Comparison of ENCODE assay signal across 9 cellular contexts in the genomic region with DNA sequence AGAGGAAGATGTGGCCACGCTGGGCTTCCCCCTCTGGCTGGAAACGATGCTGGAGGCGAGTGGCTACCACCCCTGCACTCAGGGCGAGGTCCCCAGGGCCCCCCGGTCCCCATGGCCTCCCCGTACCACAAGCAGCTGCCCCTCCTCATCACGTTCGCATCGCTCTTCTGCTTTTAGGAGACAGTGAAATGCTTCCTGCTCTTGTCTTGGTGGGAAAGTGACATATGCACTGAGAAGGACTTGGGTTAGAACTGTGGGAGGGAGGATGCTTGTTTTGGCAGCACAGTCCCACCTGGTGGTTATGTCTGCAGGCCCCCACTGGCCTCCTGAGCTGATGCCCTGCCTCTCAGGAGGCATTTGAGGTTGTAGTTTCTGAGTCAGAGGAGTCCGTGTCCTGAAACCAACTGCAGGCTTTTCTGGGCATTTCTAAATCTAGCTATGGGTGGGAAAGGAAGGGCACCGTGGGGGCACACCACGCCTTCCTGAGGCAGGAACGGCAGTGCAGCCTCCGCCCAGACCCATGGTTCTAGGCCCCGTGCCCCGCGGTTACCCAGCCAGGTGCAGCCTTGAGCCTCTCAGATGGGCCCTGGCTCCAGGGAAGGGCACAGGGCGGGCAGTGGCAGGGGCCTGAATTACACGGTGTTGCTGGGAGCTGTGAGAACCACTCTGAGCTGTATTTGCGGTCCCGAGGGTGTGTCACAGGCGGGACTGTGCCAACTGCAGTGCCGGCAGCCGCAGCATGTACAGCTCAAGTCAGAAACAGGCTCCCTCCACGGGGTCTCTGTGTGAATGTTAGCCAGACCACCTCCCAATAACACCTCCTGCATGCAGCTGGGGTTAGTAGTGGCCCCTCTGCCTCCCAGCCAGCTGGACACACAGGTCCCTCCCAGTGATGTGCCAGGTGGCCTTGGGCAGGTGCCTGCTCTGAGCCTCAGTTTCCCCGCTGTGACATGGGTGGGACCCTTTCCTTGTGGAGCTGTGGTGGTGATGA.
DNase-seq lines count a peak whose midpoint lies in the region; ATAC-seq, FAIRE-seq and TF ChIP-seq lines count a peak whose summit lies in the region.
"Had no signal": no experiment of that assay in that cellular context is flagged by ENCODE, and none has a peak within 500 bp of the region (broad histone marks: within the 10 kb centered on the region; RNA-seq: fewer than 3 reads in every experiment).

No MANE protein-coding gene starts in this region.

- peaks cover 9% of the 10 kb centered on the region for H3K4me1 Mint-ChIP-seq in activated naive CD8-positive, alpha-beta T cell treated with anti-CD3 and anti-CD28 coated beads, Interleukin-2, amount 10 ng/mL, durations not matched to agents 7 days and 5 days
- peaks cover 42% of the 10 kb centered on the region for H3K4me1 Mint-ChIP-seq in stimulated activated naive CD8-positive, alpha-beta T cell treated with anti-CD3 and anti-CD28 coated beads, Interleukin-15, amount 100 ng/mL, for 72 hours

- H3K9me3 Mint-ChIP-seq in activated naive CD8-positive, alpha-beta T cell treated with anti-CD3 and anti-CD28 coated beads, Interleukin-2, amount 10 ng/mL, durations not matched to agents 7 days and 5 days, result no peaks in the 10 kb centered on the region
- H3K9me3 Mint-ChIP-seq in stimulated activated naive CD8-positive, alpha-beta T cell treated with anti-CD3 and anti-CD28 coated beads, Interleukin-15, amount 100 ng/mL, for 72 hours, result no peaks in the 10 kb centered on the region

- peak; percentile 73 for FAIRE-seq in GM12892 (lab: Jason Lieb, UNC)
- FAIRE-seq: astrocyte had no signal

- DNase-seq in GM12892 (ENCODE audit: insufficient read length), result peak; percentile 48
- DNase-seq in activated naive CD8-positive, alpha-beta T cell treated with anti-CD3 and anti-CD28 coated beads, Interleukin-2, amount 10 ng/mL, durations not matched to agents 7 days and 5 days, result peak; percentile 45
- DNase-seq in stimulated activated naive CD8-positive, alpha-beta T cell treated with anti-CD3 and anti-CD28 coated beads, Interleukin-15, amount 100 ng/mL, for 72 hours, result peak; percentile 46 to 73
- no peak for DNase-seq in NCI-H345 (lab: John Stamatoyannopoulos, UW)
- DNase-seq in NCI-H2171 (lab: John Stamatoyannopoulos, UW), result no peak
- no peak for DNase-seq in stimulated activated CD4-positive, alpha-beta T cell treated with anti-CD3 and anti-CD28 coated beads, Interleukin-4, amount 100 ng/mL, for 4 hours

- peaks cover 4% of the 10 kb centered on the region for H3K27me3 Mint-ChIP-seq in activated naive CD8-positive, alpha-beta T cell treated with anti-CD3 and anti-CD28 coated beads, Interleukin-2, amount 10 ng/mL, durations not matched to agents 7 days and 5 days
- no peaks in the 10 kb centered on the region for H3K27me3 Mint-ChIP-seq in stimulated activated naive CD8-positive, alpha-beta T cell treated with anti-CD3 and anti-CD28 coated beads, Interleukin-15, amount 100 ng/mL, for 72 hours

- H3K27ac Mint-ChIP-seq in activated naive CD8-positive, alpha-beta T cell treated with anti-CD3 and anti-CD28 coated beads, Interleukin-2, amount 10 ng/mL, durations not matched to agents 7 days and 5 days, result no peak overlapping the region
- peak overlapping the region in 1 of 2 donors; percentile 65 for H3K27ac Mint-ChIP-seq in stimulated activated naive CD8-positive, alpha-beta T cell treated with anti-CD3 and anti-CD28 coated beads, Interleukin-15, amount 100 ng/mL, for 72 hours

- POLR2A ChIA-PET in activated naive CD8-positive, alpha-beta T cell treated with anti-CD3 and anti-CD28 coated beads, Interleukin-2, amount 10 ng/mL, durations not matched to agents 7 days and 5 days (lab: Charles Lee), result no interaction called here

- peak overlapping the region; percentile 53 for H3K4me3 Mint-ChIP-seq in activated naive CD8-positive, alpha-beta T cell treated with anti-CD3 and anti-CD28 coated beads, Interleukin-2, amount 10 ng/mL, durations not matched to agents 7 days and 5 days
- H3K4me3 Mint-ChIP-seq in stimulated activated naive CD8-positive, alpha-beta T cell treated with anti-CD3 and anti-CD28 coated beads, Interleukin-15, amount 100 ng/mL, for 72 hours, result peak overlapping the region; percentile 65 to 71

- H3K36me3 Mint-ChIP-seq in activated naive CD8-positive, alpha-beta T cell treated with anti-CD3 and anti-CD28 coated beads, Interleukin-2, amount 10 ng/mL, durations not matched to agents 7 days and 5 days, result no peaks in the 10 kb centered on the region

- TF ChIP-seq POLR2A in GM12892 (IDR thresholded peaks at IDR 0.05; ENCODE audit: low read depth, low read length), result no peak

- ATAC-seq in GM21423 (IDR thresholded peaks at IDR 0.05; ENCODE audit: unreplicated experiment) (peak; percentile 69), HG03521 (IDR thresholded peaks at IDR 0.05; ENCODE audit: unreplicated experiment) (peak; percentile 44)
- peak; percentile 80 for ATAC-seq in activated naive CD8-positive, alpha-beta T cell treated with anti-CD3 and anti-CD28 coated beads, Interleukin-2, amount 10 ng/mL, durations not matched to agents 7 days and 5 days (ENCODE audit: low read depth)
- peak; percentile 82 for ATAC-seq in stimulated activated naive CD8-positive, alpha-beta T cell treated with anti-CD3 and anti-CD28 coated beads, Interleukin-15, amount 100 ng/mL, for 72 hours

Comparison
In these comparisons a context has a peak if more than half of its experiments do, and no peak if none do; other contexts are left out.
1. DNase-seq: peak in GM12892 (single experiment), activated naive CD8-positive, alpha-beta T cell treated with anti-CD3 and anti-CD28 coated beads, Interleukin-2, amount 10 ng/mL, durations not matched to agents 7 days and 5 days (single experiment) and stimulated activated naive CD8-positive, alpha-beta T cell treated with anti-CD3 and anti-CD28 coated beads, Interleukin-15, amount 100 ng/mL, for 72 hours (2 of 2); none in NCI-H345 (single experiment), NCI-H2171 (single experiment) and stimulated activated CD4-positive, alpha-beta T cell treated with anti-CD3 and anti-CD28 coated beads, Interleukin-4, amount 100 ng/mL, for 4 hours (0 of 2).
2. Peak in every context shown above with its lines, with median percentiles within 50 percentile points of each other: ATAC-seq.